Comparison of ENCODE assay signal across 8 cellular contexts in genomic region chr10:59880976-59881510, GRCh38. TPM values are rescaled to one million over a fixed set of nuclear protein-coding genes. Genes with fewer than 3 reads are reported as not detected.
DNase-seq lines count a peak whose midpoint lies in the region; ATAC-seq and TF ChIP-seq lines count a peak whose summit lies in the region.

No MANE protein-coding gene starts in this region.

- CTCF ChIA-PET in Caco-2 (lab: Charles Lee), result no interaction called here

- TF ChIP-seq CTCF in thyroid gland (IDR thresholded peaks at IDR 0.05), result no peak
- no peak for TF ChIP-seq CTCF in HFFc6 (IDR thresholded peaks at IDR 0.05)
- no peak for TF ChIP-seq CTCF in Caco-2 (IDR thresholded peaks at IDR 0.05; ENCODE audit: insufficient read depth in 1 of 2, low read depth in 1 of 2, low read length in 1 of 2, severe bottlenecking in 1 of 2, unreplicated experiment in 1 of 2)
- TF ChIP-seq CTCF in osteocyte (IDR thresholded peaks at IDR 0.05), result no peak

- no peaks in the 10 kb centered on the region for H3K36me3 ChIP-seq in thyroid gland
- H3K36me3 ChIP-seq in Caco-2 (ENCODE audit: control insufficient read depth, insufficient read depth, low read length), result no peaks in the 10 kb centered on the region

- peaks cover 27 to 51% of the 10 kb centered on the region in 2 donors for H3K4me1 ChIP-seq in thyroid gland
- H3K4me1 ChIP-seq in Caco-2, result peaks cover 12% of the 10 kb centered on the region

- intact Hi-C loops in thyroid gland (cut with DNase I) (no loop called here), Caco-2 (cut with micrococcal nuclease; ENCODE audit: unreplicated experiment) (no loop called here)

- peak; percentile 61 for ATAC-seq in HG03520 (IDR thresholded peaks at IDR 0.05; ENCODE audit: unreplicated experiment)
- peak; percentile 82 for ATAC-seq in activated naive CD8-positive, alpha-beta T cell treated with anti-CD3 and anti-CD28 coated beads, Interleukin-2, amount 10 ng/mL, durations not matched to agents 7 days and 5 days (ENCODE audit: low read depth)

- no peaks in the 10 kb centered on the region for H3K27me3 Mint-ChIP-seq in activated naive CD8-positive, alpha-beta T cell treated with anti-CD3 and anti-CD28 coated beads, Interleukin-2, amount 10 ng/mL, durations not matched to agents 7 days and 5 days
- H3K27me3 Mint-ChIP-seq in HFFc6 (ENCODE audit: insufficient read depth), result no peaks in the 10 kb centered on the region
- no peaks in the 10 kb centered on the region for H3K27me3 Mint-ChIP-seq in Caco-2 (ENCODE audit: insufficient read depth, unreplicated experiment)
- no peaks in the 10 kb centered on the region for H3K27me3 Mint-ChIP-seq in osteocyte (ENCODE audit: unreplicated experiment)

- POLR2A ChIA-PET in activated naive CD8-positive, alpha-beta T cell treated with anti-CD3 and anti-CD28 coated beads, Interleukin-2, amount 10 ng/mL, durations not matched to agents 7 days and 5 days (lab: Charles Lee), result no interaction called here
- POLR2A ChIA-PET in Caco-2 (lab: Charles Lee), result no interaction called here

- H3K27me3 ChIP-seq in thyroid gland (no peaks in the 10 kb centered on the region), Caco-2 (replicated peaks; ENCODE audit: control insufficient read depth, insufficient read depth, low read length) (no peaks in the 10 kb centered on the region)

- 81 to 96% methylated on average over 5 of the region's 6 CpGs for WGBS in thyroid gland, 2 donors

- DNase-seq in activated T-cell treated with anti-CD3 and anti-CD28 coated beads for 24 hours (ENCODE audit: low read depth), result peak; percentile 68
- DNase-seq in activated T-cell treated with anti-CD3 and anti-CD28 coated beads for 4 hours, result no peak
- peak; percentile 40 for DNase-seq in activated naive CD8-positive, alpha-beta T cell treated with anti-CD3 and anti-CD28 coated beads, Interleukin-2, amount 10 ng/mL, durations not matched to agents 7 days and 5 days
- no peak for DNase-seq in thyroid gland
- DNase-seq in HFFc6, result no peak
- DNase-seq in Caco-2, result no peak
- DNase-seq in osteocyte (ENCODE audit: extremely low spot score, unreplicated experiment), result no peak

- peak overlapping the region; percentile 57 for H3K4me3 Mint-ChIP-seq in activated naive CD8-positive, alpha-beta T cell treated with anti-CD3 and anti-CD28 coated beads, Interleukin-2, amount 10 ng/mL, durations not matched to agents 7 days and 5 days
- H3K4me3 Mint-ChIP-seq in HFFc6 (no peak overlapping the region), Caco-2 (ENCODE audit: unreplicated experiment) (no peak overlapping the region), osteocyte (ENCODE audit: unreplicated experiment) (no peak overlapping the region)

- no TSS peak for BruUV-seq in Caco-2 (replicated peaks; lab: Mats Ljungman, UMichigan)

- peaks cover 66% of the 10 kb centered on the region for H3K4me1 Mint-ChIP-seq in activated naive CD8-positive, alpha-beta T cell treated with anti-CD3 and anti-CD28 coated beads, Interleukin-2, amount 10 ng/mL, durations not matched to agents 7 days and 5 days
- H3K4me1 Mint-ChIP-seq in HFFc6 (ENCODE audit: low read depth), result peaks cover 33% of the 10 kb centered on the region
- H3K4me1 Mint-ChIP-seq in Caco-2 (ENCODE audit: low read depth, unreplicated experiment), result peaks cover 14% of the 10 kb centered on the region
- H3K4me1 Mint-ChIP-seq in osteocyte (ENCODE audit: unreplicated experiment), result peaks cover 11% of the 10 kb centered on the region

- peak overlapping the region; percentile 70 for H3K27ac Mint-ChIP-seq in activated naive CD8-positive, alpha-beta T cell treated with anti-CD3 and anti-CD28 coated beads, Interleukin-2, amount 10 ng/mL, durations not matched to agents 7 days and 5 days
- no peak overlapping the region; the same call in 1 of the 2 replicates for H3K27ac Mint-ChIP-seq in HFFc6
- H3K27ac Mint-ChIP-seq in Caco-2 (ENCODE audit: unreplicated experiment), result no peak overlapping the region
- H3K27ac Mint-ChIP-seq in osteocyte (ENCODE audit: unreplicated experiment), result no peak overlapping the region

- peaks cover 17% of the 10 kb centered on the region for H3K36me3 Mint-ChIP-seq in activated naive CD8-positive, alpha-beta T cell treated with anti-CD3 and anti-CD28 coated beads, Interleukin-2, amount 10 ng/mL, durations not matched to agents 7 days and 5 days
- peaks cover 10% of the 10 kb centered on the region for H3K36me3 Mint-ChIP-seq in HFFc6 (ENCODE audit: low read depth)
- H3K36me3 Mint-ChIP-seq in Caco-2 (ENCODE audit: insufficient read depth, unreplicated experiment), result peaks cover 17% of the 10 kb centered on the region
- no peaks in the 10 kb centered on the region for H3K36me3 Mint-ChIP-seq in osteocyte (ENCODE audit: unreplicated experiment)

- H3K9me3 ChIP-seq in thyroid gland, result no peaks in the 10 kb centered on the region
- no peaks in the 10 kb centered on the region for H3K9me3 ChIP-seq in Caco-2

- H3K9me3 Mint-ChIP-seq in activated naive CD8-positive, alpha-beta T cell treated with anti-CD3 and anti-CD28 coated beads, Interleukin-2, amount 10 ng/mL, durations not matched to agents 7 days and 5 days, result no peaks in the 10 kb centered on the region
- H3K9me3 Mint-ChIP-seq in HFFc6 (no peaks in the 10 kb centered on the region), Caco-2 (ENCODE audit: unreplicated experiment) (no peaks in the 10 kb centered on the region), osteocyte (ENCODE audit: unreplicated experiment) (no peaks in the 10 kb centered on the region)

- peak overlapping the region; percentile 34 to 72 (median 65) for H3K27ac ChIP-seq in thyroid gland

- TF ChIP-seq POLR2A in thyroid gland (IDR thresholded peaks at IDR 0.05), result no peak

- H3K4me3 ChIP-seq in thyroid gland (replicated peaks in 1 of 3) (no peak overlapping the region), Caco-2 (ENCODE audit: low read depth, low read length) (no peak overlapping the region)

RNA-seq across cellular contexts. Expression of gene CCDC6, which starts 25.3 kb away (rescaled TPM):
- 10 to 100 TPM; 20.4 to 21.4 TPM for total RNA-seq in activated naive CD8-positive, alpha-beta T cell treated with anti-CD3 and anti-CD28 coated beads, Interleukin-2, amount 10 ng/mL, durations not matched to agents 7 days and 5 days
- 10 to 100 TPM; 59.3 to 79.3 (median 64.8) TPM for total RNA-seq in thyroid gland
- total RNA-seq in HFFc6 (2021; fragmentation: NEBNext Ultra II Directional; extraction: Animal tissue kit (Norgen Biotek cat#: 25700)), result 10 to 100 TPM; 33.0 to 43.0 (median 36.7) TPM
- 113 and 116 TPM in 2 replicates for total RNA-seq in Caco-2 (2022)
- 37.6 and 38.0 TPM in 2 replicates for total RNA-seq in osteocyte

Comparison
In these comparisons a context has a peak if more than half of its experiments do, and no peak if none do; other contexts are left out.
1. DNase-seq: peak in activated T-cell treated with anti-CD3 and anti-CD28 coated beads for 24 hours (single experiment) and activated naive CD8-positive, alpha-beta T cell treated with anti-CD3 and anti-CD28 coated beads, Interleukin-2, amount 10 ng/mL, durations not matched to agents 7 days and 5 days (single experiment); none in activated T-cell treated with anti-CD3 and anti-CD28 coated beads for 4 hours (single experiment), thyroid gland (0 of 2), HFFc6 (single experiment), Caco-2 (0 of 2) and osteocyte (single experiment).